Comparison of ENCODE assay signal across 4 cellular contexts in genomic region chr19:8349629-8350372, GRCh38. TPM values are rescaled to one million over a fixed set of nuclear protein-coding genes. Genes with fewer than 3 reads are reported as not detected.
"Had no signal": no experiment of that assay in that cellular context is flagged by ENCODE, and none has a peak within 500 bp of the region (broad histone marks: within the 10 kb centered on the region; RNA-seq: fewer than 3 reads in every experiment).

No MANE protein-coding gene starts in this region.

RNA-seq across cellular contexts. Expression of gene KANK3, which starts 6.7 kb away (rescaled TPM):
- total RNA-seq: osteoblast had no signal

RNA-seq across cellular contexts. Expression of gene ANGPTL4, which starts 14.2 kb away (rescaled TPM):
- total RNA-seq: myocyte, neural crest cell had no signal
- polyA plus RNA-seq: naive thymus-derived CD4-positive, alpha-beta T cell had no signal
